1 cellular context compared by ENCODE assay signal in the genomic region with DNA sequence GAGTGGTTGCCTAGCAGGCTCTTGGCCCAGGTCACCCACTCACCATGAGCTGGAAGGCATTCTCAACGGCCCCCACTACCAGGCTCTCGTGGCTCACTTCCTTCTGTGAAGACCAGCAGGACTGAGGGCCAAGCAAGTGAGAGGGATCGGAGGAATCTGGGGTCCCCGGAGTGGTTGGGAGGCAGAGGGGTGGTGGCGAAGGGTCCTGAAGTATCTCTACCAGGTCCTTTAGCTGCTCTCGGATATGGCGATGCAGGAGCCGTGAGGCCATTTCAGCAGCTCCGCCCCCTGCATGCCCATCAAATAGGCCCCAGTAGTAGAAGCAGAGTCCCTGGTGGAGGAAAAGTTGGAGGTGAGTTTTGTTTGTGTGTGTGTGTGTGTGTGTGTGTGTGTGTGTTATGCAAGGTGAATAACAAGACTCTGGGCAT.
TF ChIP-seq lines count a peak whose summit lies in the region.

No MANE protein-coding gene starts in this region.

TF ChIP-seq in K562, 482 proteins besides CTCF, POLR2A, EP300 and RAD21:
- TF ChIP-seq, protein P1, sequence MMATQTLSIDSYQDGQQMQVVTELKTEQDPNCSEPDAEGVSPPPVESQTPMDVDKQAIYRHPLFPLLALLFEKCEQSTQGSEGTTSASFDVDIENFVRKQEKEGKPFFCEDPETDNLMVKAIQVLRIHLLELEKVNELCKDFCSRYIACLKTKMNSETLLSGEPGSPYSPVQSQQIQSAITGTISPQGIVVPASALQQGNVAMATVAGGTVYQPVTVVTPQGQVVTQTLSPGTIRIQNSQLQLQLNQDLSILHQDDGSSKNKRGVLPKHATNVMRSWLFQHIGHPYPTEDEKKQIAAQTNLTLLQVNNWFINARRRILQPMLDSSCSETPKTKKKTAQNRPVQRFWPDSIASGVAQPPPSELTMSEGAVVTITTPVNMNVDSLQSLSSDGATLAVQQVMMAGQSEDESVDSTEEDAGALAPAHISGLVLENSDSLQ (IDR thresholded peaks at IDR 0.05): peak; percentile 62; the same call in 1 of the 2 replicates
- TF ChIP-seq KLF16 (IDR thresholded peaks at IDR 0.05): no peak
TF ChIP-seq in K562: peak in this region for 1.
